1 cellular context compared by ENCODE assay signal in the genomic region with DNA sequence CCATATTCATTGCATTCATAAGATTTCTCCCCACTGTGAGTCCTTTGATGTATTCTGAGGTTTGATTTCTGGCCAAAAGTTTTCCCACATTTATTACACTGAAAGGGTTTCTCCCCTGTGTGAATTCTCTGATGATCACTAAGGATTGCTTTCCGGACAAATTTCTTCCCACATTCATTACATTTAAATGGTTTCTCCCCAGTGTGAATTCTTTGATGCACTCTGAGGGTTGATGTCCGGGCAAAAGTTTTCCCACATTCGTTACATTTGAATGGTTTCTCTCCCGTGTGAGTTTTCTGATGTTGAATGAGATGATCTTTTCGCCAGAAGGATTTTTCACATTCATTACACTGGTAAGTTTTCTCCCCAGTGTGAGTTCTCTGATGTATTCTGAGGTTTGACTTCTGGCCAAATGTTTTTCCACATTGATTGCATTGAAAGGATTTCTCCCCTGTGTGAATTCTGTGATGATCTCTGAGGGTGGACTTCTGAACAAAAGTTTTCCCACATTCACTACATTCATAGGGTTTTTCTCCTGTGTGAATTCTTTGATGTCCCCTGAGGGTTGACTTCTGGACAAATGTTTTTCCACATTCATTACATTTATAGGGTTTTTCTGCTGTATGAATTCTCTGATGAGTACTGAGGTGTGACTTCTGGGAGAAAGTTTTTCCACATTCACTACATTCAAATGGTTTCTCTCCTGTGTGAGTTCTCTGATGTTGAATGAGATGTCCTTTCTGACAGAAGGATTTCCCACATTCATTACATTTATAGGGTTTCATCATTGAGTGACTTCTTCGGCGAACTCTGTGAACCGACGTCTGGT.
TF ChIP-seq lines count a peak whose summit lies in the region.

No MANE protein-coding gene starts in this region.

TF ChIP-seq in K562, 482 proteins besides CTCF, POLR2A, EP300 and RAD21 (continued from another document):
- TF ChIP-seq, protein P1, sequence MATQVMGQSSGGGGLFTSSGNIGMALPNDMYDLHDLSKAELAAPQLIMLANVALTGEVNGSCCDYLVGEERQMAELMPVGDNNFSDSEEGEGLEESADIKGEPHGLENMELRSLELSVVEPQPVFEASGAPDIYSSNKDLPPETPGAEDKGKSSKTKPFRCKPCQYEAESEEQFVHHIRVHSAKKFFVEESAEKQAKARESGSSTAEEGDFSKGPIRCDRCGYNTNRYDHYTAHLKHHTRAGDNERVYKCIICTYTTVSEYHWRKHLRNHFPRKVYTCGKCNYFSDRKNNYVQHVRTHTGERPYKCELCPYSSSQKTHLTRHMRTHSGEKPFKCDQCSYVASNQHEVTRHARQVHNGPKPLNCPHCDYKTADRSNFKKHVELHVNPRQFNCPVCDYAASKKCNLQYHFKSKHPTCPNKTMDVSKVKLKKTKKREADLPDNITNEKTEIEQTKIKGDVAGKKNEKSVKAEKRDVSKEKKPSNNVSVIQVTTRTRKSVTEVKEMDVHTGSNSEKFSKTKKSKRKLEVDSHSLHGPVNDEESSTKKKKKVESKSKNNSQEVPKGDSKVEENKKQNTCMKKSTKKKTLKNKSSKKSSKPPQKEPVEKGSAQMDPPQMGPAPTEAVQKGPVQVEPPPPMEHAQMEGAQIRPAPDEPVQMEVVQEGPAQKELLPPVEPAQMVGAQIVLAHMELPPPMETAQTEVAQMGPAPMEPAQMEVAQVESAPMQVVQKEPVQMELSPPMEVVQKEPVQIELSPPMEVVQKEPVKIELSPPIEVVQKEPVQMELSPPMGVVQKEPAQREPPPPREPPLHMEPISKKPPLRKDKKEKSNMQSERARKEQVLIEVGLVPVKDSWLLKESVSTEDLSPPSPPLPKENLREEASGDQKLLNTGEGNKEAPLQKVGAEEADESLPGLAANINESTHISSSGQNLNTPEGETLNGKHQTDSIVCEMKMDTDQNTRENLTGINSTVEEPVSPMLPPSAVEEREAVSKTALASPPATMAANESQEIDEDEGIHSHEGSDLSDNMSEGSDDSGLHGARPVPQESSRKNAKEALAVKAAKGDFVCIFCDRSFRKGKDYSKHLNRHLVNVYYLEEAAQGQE (CRISPR knock-in tag; IDR thresholded peaks at IDR 0.05; ENCODE audit: low read depth) = no peak
- TF ChIP-seq ZNF445 (CRISPR knock-in tag; IDR thresholded peaks at IDR 0.05; ENCODE audit: low read depth) (peak; percentile 75; the same call in 1 of the 2 replicates), ZNF75A (CRISPR knock-in tag; IDR thresholded peaks at IDR 0.05) (peak; percentile 99), CEBPG (CRISPR knock-in tag; IDR thresholded peaks at IDR 0.05) (no peak), CEBPG (tag; conservative IDR thresholded peaks at IDR 0.05 in 1 of 2, IDR thresholded peaks at IDR 0.05 in 1 of 2) (no peak), MAZ (CRISPR knock-in tag; conservative IDR thresholded peaks at IDR 0.05 in 1 of 2, IDR thresholded peaks at IDR 0.05 in 1 of 2) (no peak), EHMT2 (IDR thresholded peaks at IDR 0.05) (no peak), ZNF766 (CRISPR knock-in tag; conservative IDR thresholded peaks at IDR 0.05) (no peak), ZKSCAN1 (IDR thresholded peaks at IDR 0.05; ENCODE audit: low read depth, low read length) (no peak), NFIC (IDR thresholded peaks at IDR 0.05) (peak; percentile 36), FOXP1 (CRISPR knock-in tag; IDR thresholded peaks at IDR 0.05) (no peak), GTF2F1 (IDR thresholded peaks at IDR 0.05; ENCODE audit: low read depth, low read length) (0 out of 2 replicates have a peak, but pooled peaks have one; percentile 7), SRF (CRISPR knock-in tag; IDR thresholded peaks at IDR 0.05) (no peak), STAT5A (IDR thresholded peaks at IDR 0.05; ENCODE audit: borderline replicate concordance, low read length) (no peak), SAP30 (IDR thresholded peaks at IDR 0.05; ENCODE audit: borderline replicate concordance, insufficient read depth, low read depth, low read length, poor library complexity, severe bottlenecking) (no peak), ZNF239 (CRISPR knock-in tag; IDR thresholded peaks at IDR 0.05) (no peak), ARID1B (IDR thresholded peaks at IDR 0.05) (no peak), ZNF212 (CRISPR knock-in tag; IDR thresholded peaks at IDR 0.05) (no peak)
- TF ChIP-seq, protein P2, sequence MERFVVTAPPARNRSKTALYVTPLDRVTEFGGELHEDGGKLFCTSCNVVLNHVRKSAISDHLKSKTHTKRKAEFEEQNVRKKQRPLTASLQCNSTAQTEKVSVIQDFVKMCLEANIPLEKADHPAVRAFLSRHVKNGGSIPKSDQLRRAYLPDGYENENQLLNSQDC (CRISPR knock-in tag; IDR thresholded peaks at IDR 0.05) = no peak
- TF ChIP-seq, protein P3, sequence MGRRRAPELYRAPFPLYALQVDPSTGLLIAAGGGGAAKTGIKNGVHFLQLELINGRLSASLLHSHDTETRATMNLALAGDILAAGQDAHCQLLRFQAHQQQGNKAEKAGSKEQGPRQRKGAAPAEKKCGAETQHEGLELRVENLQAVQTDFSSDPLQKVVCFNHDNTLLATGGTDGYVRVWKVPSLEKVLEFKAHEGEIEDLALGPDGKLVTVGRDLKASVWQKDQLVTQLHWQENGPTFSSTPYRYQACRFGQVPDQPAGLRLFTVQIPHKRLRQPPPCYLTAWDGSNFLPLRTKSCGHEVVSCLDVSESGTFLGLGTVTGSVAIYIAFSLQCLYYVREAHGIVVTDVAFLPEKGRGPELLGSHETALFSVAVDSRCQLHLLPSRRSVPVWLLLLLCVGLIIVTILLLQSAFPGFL (CRISPR knock-in tag; IDR thresholded peaks at IDR 0.05) = no peak
- TF ChIP-seq, protein P4, sequence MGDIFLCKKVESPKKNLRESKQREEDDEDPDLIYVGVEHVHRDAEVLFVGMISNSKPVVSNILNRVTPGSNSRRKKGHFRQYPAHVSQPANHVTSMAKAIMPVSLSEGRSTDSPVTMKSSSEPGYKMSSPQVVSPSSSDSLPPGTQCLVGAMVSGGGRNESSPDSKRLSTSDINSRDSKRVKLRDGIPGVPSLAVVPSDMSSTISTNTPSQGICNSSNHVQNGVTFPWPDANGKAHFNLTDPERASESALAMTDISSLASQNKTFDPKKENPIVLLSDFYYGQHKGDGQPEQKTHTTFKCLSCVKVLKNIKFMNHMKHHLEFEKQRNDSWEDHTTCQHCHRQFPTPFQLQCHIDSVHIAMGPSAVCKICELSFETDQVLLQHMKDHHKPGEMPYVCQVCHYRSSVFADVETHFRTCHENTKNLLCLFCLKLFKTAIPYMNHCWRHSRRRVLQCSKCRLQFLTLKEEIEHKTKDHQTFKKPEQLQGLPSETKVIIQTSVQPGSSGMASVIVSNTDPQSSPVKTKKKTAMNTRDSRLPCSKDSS (IDR thresholded peaks at IDR 0.05; ENCODE audit: low read depth, partially characterized antibody) = peak; percentile 74
